Comparison of ENCODE assay signal across 12 cellular contexts in genomic region chr15:95826831-95827230, GRCh38.
DNase-seq lines count a peak whose midpoint lies in the region; ATAC-seq and TF ChIP-seq lines count a peak whose summit lies in the region.
"Had no signal": no experiment of that assay in that cellular context is flagged by ENCODE, and none has a peak within 500 bp of the region (broad histone marks: within the 10 kb centered on the region; RNA-seq: fewer than 3 reads in every experiment).

No MANE protein-coding gene starts in this region.

- in situ Hi-C loops in GM13977 (cut with MboI; ENCODE audit: low pct_unique_long_range_greater_than_20kb, low sequenced_read_pairs, unreplicated experiment) (no loop called here), astrocyte of the cerebellum (cut with HindIII; ENCODE audit: low sequenced_read_pairs) (no loop called here)

- no peak for ATAC-seq in naive thymus-derived CD4-positive, alpha-beta T cell
- no peak for ATAC-seq in GM21723 (IDR thresholded peaks at IDR 0.05; ENCODE audit: unreplicated experiment)

- H3K36me3 ChIP-seq in naive thymus-derived CD4-positive, alpha-beta T cell (ENCODE audit: control insufficient read depth in 2 of 3, insufficient read depth in 3 of 3, low read length in 3 of 3), result no peaks in the 10 kb centered on the region
- H3K36me3 ChIP-seq: left ventricle myocardium inferior, right atrium auricular region, uterus had no signal

- intact Hi-C loops in naive thymus-derived CD4-positive, alpha-beta T cell (cut with micrococcal nuclease), result loop anchor here in 1 of 2 donors (5.0 kb wide), 1 partner anchor 40 kb away; no protein-coding TSS in a partner anchor

- no peaks in the 10 kb centered on the region for H3K9me3 Mint-ChIP-seq in naive thymus-derived CD4-positive, alpha-beta T cell

- no peak overlapping the region for H3K4me3 Mint-ChIP-seq in naive thymus-derived CD4-positive, alpha-beta T cell

- POLR2A ChIA-PET in naive thymus-derived CD4-positive, alpha-beta T cell (lab: Charles Lee), result no interaction called here

- CTCF ChIA-PET in naive thymus-derived CD4-positive, alpha-beta T cell (lab: Charles Lee), result no interaction called here

- H3K4me1 Mint-ChIP-seq in naive thymus-derived CD4-positive, alpha-beta T cell, result peaks cover 0 to 4% (median 0%) of the 10 kb centered on the region in 7 donors

- peak; percentile 16 for DNase-seq in GM13977 (ENCODE audit: low spot score)
- DNase-seq in HPDE6-E6E7 (ENCODE audit: extremely low spot score), result peak; percentile 31
- no peak for DNase-seq in astrocyte of the cerebellum (ENCODE audit: low read depth)
- DNase-seq in naive thymus-derived CD4-positive, alpha-beta T cell, result peak in 5 of 9 donors; percentile 6 to 29 (median 15)
- DNase-seq in pons (ENCODE audit: low spot score), result no peak
- DNase-seq in occipital lobe (lab: John Stamatoyannopoulos, UW), result no peak
- DNase-seq: anterior cingulate cortex, left ventricle myocardium inferior, NCI-H510A treated with DMSO at 0.1 percent for 48 hours, uterus had no signal

- no peak overlapping the region for H3K4me3 ChIP-seq in astrocyte of the cerebellum (ENCODE audit: low read depth, low read length)
- no peak overlapping the region for H3K4me3 ChIP-seq in naive thymus-derived CD4-positive, alpha-beta T cell (ENCODE audit: low read length)
- H3K4me3 ChIP-seq: left ventricle myocardium inferior, right atrium auricular region, uterus had no signal

- no peak overlapping the region for H3K27ac ChIP-seq in naive thymus-derived CD4-positive, alpha-beta T cell (ENCODE audit: low read depth, low read length)
- H3K27ac ChIP-seq: left ventricle myocardium inferior, uterus had no signal

- H3K27me3 ChIP-seq in naive thymus-derived CD4-positive, alpha-beta T cell (ENCODE audit: control insufficient read depth in 2 of 2, insufficient read depth in 2 of 2, low read length in 2 of 2), result no peaks in the 10 kb centered on the region
- H3K27me3 ChIP-seq: right atrium auricular region, uterus had no signal

- no peaks in the 10 kb centered on the region for H3K9me3 ChIP-seq in naive thymus-derived CD4-positive, alpha-beta T cell (ENCODE audit: control insufficient read depth in 2 of 3, low read length in 3 of 3)
- H3K9me3 ChIP-seq: left ventricle myocardium inferior, right atrium auricular region, uterus had no signal

- no peaks in the 10 kb centered on the region for H3K36me3 Mint-ChIP-seq in naive thymus-derived CD4-positive, alpha-beta T cell

- peaks cover 0 to 43% (median 0%) of the 10 kb centered on the region in 5 donors for H3K27me3 Mint-ChIP-seq in naive thymus-derived CD4-positive, alpha-beta T cell

- H3K27ac Mint-ChIP-seq in naive thymus-derived CD4-positive, alpha-beta T cell, result no peak overlapping the region

- H3K4me1 ChIP-seq in naive thymus-derived CD4-positive, alpha-beta T cell (ENCODE audit: control insufficient read depth in 2 of 2, insufficient read depth in 2 of 2, low read length in 2 of 2), result no peaks in the 10 kb centered on the region
- H3K4me1 ChIP-seq: right atrium auricular region, uterus had no signal

- TF ChIP-seq CTCF in GM13977 (IDR thresholded peaks at IDR 0.05; ENCODE audit: extremely low read depth, insufficient read depth, missing control alignments) (no peak), astrocyte of the cerebellum (IDR thresholded peaks at IDR 0.05; ENCODE audit: low read depth, low read length, missing control alignments) (peak; percentile 34)

Comparison
In these comparisons a context has a peak if more than half of its experiments do, and no peak if none do; other contexts are left out.
1. DNase-seq: peak in GM13977 (single experiment), HPDE6-E6E7 (single experiment) and naive thymus-derived CD4-positive, alpha-beta T cell (5 of 9); none in astrocyte of the cerebellum (single experiment), pons (single experiment) and occipital lobe (single experiment).